In genomic region chr1:18302788-18303413, GRCh38 we compare ENCODE assay signal across 11 cellular contexts.
A peak's percentile ranks its signal among the peaks of the same experiment; 100 is the strongest.
DNase-seq lines count a peak whose midpoint lies in the region; ATAC-seq and TF ChIP-seq lines count a peak whose summit lies in the region.
"Had no signal": no experiment of that assay in that cellular context is flagged by ENCODE, and none has a peak within 500 bp of the region (broad histone marks: within the 10 kb centered on the region; RNA-seq: fewer than 3 reads in every experiment).

No MANE protein-coding gene starts in this region.

- no peaks in the 10 kb centered on the region for H3K9me2 ChIP-seq in GM23248 (ENCODE audit: insufficient read depth)

- H3K27ac Mint-ChIP-seq in endodermal cell = no peak overlapping the region
- no peak overlapping the region for H3K27ac Mint-ChIP-seq in activated T-helper 1 cell treated with anti-CD3 and anti-CD28 coated beads, Interleukin-12 subunit alpha, Interleukin-12 subunit beta, Interleukin-2, Interleukin-4 antibody, amounts not matched to agents 30 ng/mL and 10 ng/mL and 1 ng/mL, durations not matched to agents 14 hours and 24 hours and 36 hours

- TF ChIP-seq POLR2A in testis (IDR thresholded peaks at IDR 0.05) = no peak

- H4K20me1 ChIP-seq in GM23248 (ENCODE audit: insufficient read depth) = no peaks in the 10 kb centered on the region

- no peak overlapping the region for H2AFZ ChIP-seq in GM23248

- ATAC-seq in left ventricle myocardium superior = no peak

- H3K9me3 ChIP-seq in cardiac muscle cell (ENCODE audit: low read depth) (no peaks in the 10 kb centered on the region), endodermal cell (ENCODE audit: control insufficient read depth, low read length) (no peaks in the 10 kb centered on the region), testis (no peaks in the 10 kb centered on the region), GM23248 (ENCODE audit: low read depth) (no peaks in the 10 kb centered on the region)

- H3K27me3 Mint-ChIP-seq in endodermal cell (ENCODE audit: insufficient read depth) = no peaks in the 10 kb centered on the region
- H3K27me3 Mint-ChIP-seq in activated T-helper 1 cell treated with anti-CD3 and anti-CD28 coated beads, Interleukin-12 subunit alpha, Interleukin-12 subunit beta, Interleukin-2, Interleukin-4 antibody, amounts not matched to agents 30 ng/mL and 10 ng/mL and 1 ng/mL, durations not matched to agents 14 hours and 24 hours and 36 hours (ENCODE audit: insufficient read depth) = no peaks in the 10 kb centered on the region

- TF ChIP-seq CTCF in cardiac muscle cell (IDR thresholded peaks at IDR 0.05; ENCODE audit: low read depth, low read length) (peak; percentile 42), endodermal cell (conservative IDR thresholded peaks at IDR 0.05) (peak; percentile 83), testis (IDR thresholded peaks at IDR 0.05) (peak in 1 of 3 experiments; percentile 9)

- H3K4me1 ChIP-seq in cardiac muscle cell (ENCODE audit: low read depth) (no peaks in the 10 kb centered on the region), endodermal cell (ENCODE audit: control insufficient read depth, insufficient read depth, low read length) (no peaks in the 10 kb centered on the region), testis (no peaks in the 10 kb centered on the region), GM23248 (ENCODE audit: insufficient read depth) (no peaks in the 10 kb centered on the region)

- H3K27me3 ChIP-seq in cardiac muscle cell (peaks cover 4% of the 10 kb centered on the region), endodermal cell (ENCODE audit: control insufficient read depth, insufficient read depth, low read length, poor library complexity, severe bottlenecking) (no peaks in the 10 kb centered on the region), testis (no peaks in the 10 kb centered on the region), GM23248 (replicated peaks; ENCODE audit: insufficient read depth) (no peaks in the 10 kb centered on the region)

- no peak for DNase-seq in cardiac muscle cell (ENCODE audit: low read depth in 1 of 2, low spot score in 1 of 2)
- no peak for DNase-seq in left ventricle myocardium superior
- DNase-seq in NCI-H2171 (lab: John Stamatoyannopoulos, UW) = peak; percentile 48
- peak; percentile 81 for DNase-seq in endodermal cell
- DNase-seq in testis = peak; percentile 19
- no peak for DNase-seq in GM23248
- DNase-seq in activated T-helper 1 cell treated with anti-CD3 and anti-CD28 coated beads, Interleukin-12 subunit alpha, Interleukin-12 subunit beta, Interleukin-2, Interleukin-4 antibody, amounts not matched to agents 30 ng/mL and 10 ng/mL and 1 ng/mL, durations not matched to agents 14 hours and 24 hours and 36 hours (ENCODE audit: low spot score) = no peak
- DNase-seq in COLO829 (ENCODE audit: low spot score) = no peak
- DNase-seq: effector memory CD4-positive, alpha-beta T cell; NCI-H774 had no signal

- peaks cover 9% of the 10 kb centered on the region for H3K4me1 Mint-ChIP-seq in endodermal cell
- no peaks in the 10 kb centered on the region for H3K4me1 Mint-ChIP-seq in activated T-helper 1 cell treated with anti-CD3 and anti-CD28 coated beads, Interleukin-12 subunit alpha, Interleukin-12 subunit beta, Interleukin-2, Interleukin-4 antibody, amounts not matched to agents 30 ng/mL and 10 ng/mL and 1 ng/mL, durations not matched to agents 14 hours and 24 hours and 36 hours (ENCODE audit: low read depth)

- no peaks in the 10 kb centered on the region for H3K9me3 Mint-ChIP-seq in endodermal cell
- no peaks in the 10 kb centered on the region for H3K9me3 Mint-ChIP-seq in activated T-helper 1 cell treated with anti-CD3 and anti-CD28 coated beads, Interleukin-12 subunit alpha, Interleukin-12 subunit beta, Interleukin-2, Interleukin-4 antibody, amounts not matched to agents 30 ng/mL and 10 ng/mL and 1 ng/mL, durations not matched to agents 14 hours and 24 hours and 36 hours

- 57 to 79% methylated on average over 3 to 7 of the region's 7 CpGs for WGBS in endodermal cell (ENCODE audit: insufficient coverage in 1 of 2, insufficient read length in 1 of 2), 2 experiments
- WGBS in testis, 2 donors = 34 to 61% methylated on average over 4 to 7 of the region's 7 CpGs
- 27 to 31% methylated on average over 6 to 7 of the region's 7 CpGs for WGBS in GM23248 (ENCODE audit: low coverage in 1 of 2, low lambda C conversion rate in 2 of 2, missing lambda C conversion rate in 2 of 2), 2 experiments

- no peak overlapping the region for H3K4me3 Mint-ChIP-seq in endodermal cell
- H3K4me3 Mint-ChIP-seq in activated T-helper 1 cell treated with anti-CD3 and anti-CD28 coated beads, Interleukin-12 subunit alpha, Interleukin-12 subunit beta, Interleukin-2, Interleukin-4 antibody, amounts not matched to agents 30 ng/mL and 10 ng/mL and 1 ng/mL, durations not matched to agents 14 hours and 24 hours and 36 hours = no peak overlapping the region

- no peak overlapping the region for H3K27ac ChIP-seq in cardiac muscle cell
- H3K27ac ChIP-seq in endodermal cell (ENCODE audit: low read depth, low read length) = no peak overlapping the region
- no peak overlapping the region for H3K27ac ChIP-seq in testis
- no peak overlapping the region for H3K27ac ChIP-seq in GM23248

- no peak overlapping the region for H3K9ac ChIP-seq in endodermal cell (ENCODE audit: extremely low read depth, low read length, poor library complexity, severe bottlenecking)
- no peak overlapping the region for H3K9ac ChIP-seq in GM23248

- H3K79me2 ChIP-seq in GM23248 (ENCODE audit: insufficient read depth) = no peaks in the 10 kb centered on the region

- H3F3A ChIP-seq in GM23248 (ENCODE audit: insufficient read depth) = no peaks in the 10 kb centered on the region

- H3K4me3 ChIP-seq in cardiac muscle cell = no peak overlapping the region
- no peak overlapping the region for H3K4me3 ChIP-seq in endodermal cell (ENCODE audit: low read length)
- no peak overlapping the region for H3K4me3 ChIP-seq in testis
- H3K4me3 ChIP-seq in GM23248 = no peak overlapping the region
- H3K4me3 ChIP-seq: lung had no signal

- in situ Hi-C loops in GM23248 (cut with MboI) = no loop called here

- intact Hi-C loops in left ventricle myocardium superior (cut with micrococcal nuclease) = no loop called here
- intact Hi-C loops in testis (cut with DNase I; ENCODE audit: low total_unique reads) = no loop called here
- intact Hi-C loops in activated T-helper 1 cell treated with anti-CD3 and anti-CD28 coated beads, Interleukin-12 subunit alpha, Interleukin-12 subunit beta, Interleukin-2, Interleukin-4 antibody, amounts not matched to agents 30 ng/mL and 10 ng/mL and 1 ng/mL, durations not matched to agents 14 hours and 24 hours and 36 hours (cut with micrococcal nuclease) = loop anchor here (10.0 kb wide), 1 partner anchor 272 kb away; no protein-coding TSS in a partner anchor

- H3K4me2 ChIP-seq in GM23248 (ENCODE audit: unreplicated experiment) = no peak overlapping the region

- no peaks in the 10 kb centered on the region for H3K36me3 Mint-ChIP-seq in endodermal cell (ENCODE audit: low read depth)
- H3K36me3 Mint-ChIP-seq in activated T-helper 1 cell treated with anti-CD3 and anti-CD28 coated beads, Interleukin-12 subunit alpha, Interleukin-12 subunit beta, Interleukin-2, Interleukin-4 antibody, amounts not matched to agents 30 ng/mL and 10 ng/mL and 1 ng/mL, durations not matched to agents 14 hours and 24 hours and 36 hours (ENCODE audit: low read depth) = no peaks in the 10 kb centered on the region

- H3K36me3 ChIP-seq in cardiac muscle cell (no peaks in the 10 kb centered on the region), endodermal cell (ENCODE audit: control insufficient read depth, insufficient read depth, low read length) (no peaks in the 10 kb centered on the region), testis (ENCODE audit: low read depth, missing control alignments) (no peaks in the 10 kb centered on the region), GM23248 (ENCODE audit: low read depth) (no peaks in the 10 kb centered on the region)

Comparison
In these comparisons a context has a peak if more than half of its experiments do, and no peak if none do; other contexts are left out.
1. DNase-seq: peak in NCI-H2171 (single experiment), endodermal cell (single experiment) and testis (single experiment); none in cardiac muscle cell (0 of 2), left ventricle myocardium superior (single experiment), GM23248 (single experiment), activated T-helper 1 cell treated with anti-CD3 and anti-CD28 coated beads, Interleukin-12 subunit alpha, Interleukin-12 subunit beta, Interleukin-2, Interleukin-4 antibody, amounts not matched to agents 30 ng/mL and 10 ng/mL and 1 ng/mL, durations not matched to agents 14 hours and 24 hours and 36 hours (single experiment) and COLO829 (single experiment).